10 cellular contexts compared by ENCODE assay signal in the genomic region with DNA sequence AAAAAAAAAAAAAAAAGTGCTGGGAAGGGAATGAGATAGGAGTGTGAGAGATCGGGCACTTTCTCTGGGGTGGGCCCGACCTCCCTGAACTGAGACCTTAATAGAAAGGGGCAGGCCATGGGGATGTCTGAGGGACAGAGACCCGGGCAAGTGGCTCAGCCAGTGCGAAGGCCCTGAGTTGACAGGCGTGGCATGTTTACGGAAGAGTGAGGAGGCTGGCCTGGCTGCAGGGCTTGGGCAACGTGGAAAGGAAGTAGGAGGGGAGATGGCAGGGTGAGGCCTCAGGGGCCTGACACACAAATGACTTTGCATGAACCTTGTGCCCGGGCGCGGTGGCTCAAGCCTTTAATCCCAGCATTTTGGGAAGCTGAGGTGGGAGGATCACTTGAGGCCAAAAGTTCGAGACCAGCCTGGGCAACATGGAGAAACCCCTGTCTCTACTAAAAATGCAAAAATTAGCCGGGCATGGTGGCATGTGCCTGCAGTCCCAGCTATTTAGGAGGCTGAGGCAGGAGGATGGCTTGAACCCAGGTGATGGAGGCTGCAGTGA. TPM values are rescaled to one million over a fixed set of nuclear protein-coding genes. Genes with fewer than 3 reads are reported as not detected.
A peak's percentile ranks its signal among the peaks of the same experiment; 100 is the strongest.
DNase-seq lines count a peak whose midpoint lies in the region; ATAC-seq and TF ChIP-seq lines count a peak whose summit lies in the region.
"Had no signal": no experiment of that assay in that cellular context is flagged by ENCODE, and none has a peak within 500 bp of the region (broad histone marks: within the 10 kb centered on the region; RNA-seq: fewer than 3 reads in every experiment).

No MANE protein-coding gene starts in this region.

- H3K4me3 ChIP-seq in uterus: no peak overlapping the region

- no peaks in the 10 kb centered on the region for H3K27me3 ChIP-seq in uterus

- CTCF ChIA-PET in T-cell (lab: Charles Lee): no interaction called here

- H3K9me3 ChIP-seq in uterus: no peaks in the 10 kb centered on the region

- no peaks in the 10 kb centered on the region for H3K9me3 Mint-ChIP-seq in T-cell
- no peaks in the 10 kb centered on the region for H3K9me3 Mint-ChIP-seq in stimulated activated effector memory CD8-positive, alpha-beta T cell treated with anti-CD3 and anti-CD28 coated beads, Interleukin-12 subunit alpha, Interleukin-12 subunit beta, amount 100 ng/mL, for 72 hours
- H3K9me3 Mint-ChIP-seq: activated CD4-positive, alpha-beta T cell treated with anti-CD3 and anti-CD28 coated beads, Interleukin-2, amount 10 ng/mL, durations not matched to agents 24 days and 14 days had no signal

- no peak overlapping the region for H3K27ac ChIP-seq in uterus

- TF ChIP-seq POLR2A in uterus (IDR thresholded peaks at IDR 0.05): no peak

- intact Hi-C loops in left ventricle myocardium superior (cut with micrococcal nuclease): no loop called here
- intact Hi-C loops in uterus (cut with DNase I; ENCODE audit: low total_unique reads): no loop called here

- H3K27ac Mint-ChIP-seq in T-cell: peak overlapping the region; percentile 43 to 64
- H3K27ac Mint-ChIP-seq in stimulated activated effector memory CD8-positive, alpha-beta T cell treated with anti-CD3 and anti-CD28 coated beads, Interleukin-12 subunit alpha, Interleukin-12 subunit beta, amount 100 ng/mL, for 72 hours: peak overlapping the region; percentile 17
- H3K27ac Mint-ChIP-seq: activated CD4-positive, alpha-beta T cell treated with anti-CD3 and anti-CD28 coated beads, Interleukin-2, amount 10 ng/mL, durations not matched to agents 24 days and 14 days had no signal

- no peaks in the 10 kb centered on the region for H3K36me3 ChIP-seq in uterus

- H3K4me3 Mint-ChIP-seq in T-cell: peak overlapping the region in 1 of 3 donors; percentile 35
- H3K4me3 Mint-ChIP-seq in stimulated activated effector memory CD8-positive, alpha-beta T cell treated with anti-CD3 and anti-CD28 coated beads, Interleukin-12 subunit alpha, Interleukin-12 subunit beta, amount 100 ng/mL, for 72 hours: no peak overlapping the region
- H3K4me3 Mint-ChIP-seq: activated CD4-positive, alpha-beta T cell treated with anti-CD3 and anti-CD28 coated beads, Interleukin-2, amount 10 ng/mL, durations not matched to agents 24 days and 14 days had no signal

- no peaks in the 10 kb centered on the region for H3K27me3 Mint-ChIP-seq in T-cell
- H3K27me3 Mint-ChIP-seq: activated CD4-positive, alpha-beta T cell treated with anti-CD3 and anti-CD28 coated beads, Interleukin-2, amount 10 ng/mL, durations not matched to agents 24 days and 14 days had no signal

- H3K4me1 Mint-ChIP-seq in T-cell: peaks cover 0 to 6% (median 6%) of the 10 kb centered on the region in 3 donors
- H3K4me1 Mint-ChIP-seq in stimulated activated effector memory CD8-positive, alpha-beta T cell treated with anti-CD3 and anti-CD28 coated beads, Interleukin-12 subunit alpha, Interleukin-12 subunit beta, amount 100 ng/mL, for 72 hours: peaks cover 6% of the 10 kb centered on the region

- no peaks in the 10 kb centered on the region for H3K4me1 ChIP-seq in uterus

- POLR2A ChIA-PET in T-cell (lab: Charles Lee): no interaction called here

- TF ChIP-seq CTCF in uterus (IDR thresholded peaks at IDR 0.05): no peak

- H3K36me3 Mint-ChIP-seq in T-cell: peaks cover 46% of the 10 kb centered on the region
- peaks cover 97% of the 10 kb centered on the region for H3K36me3 Mint-ChIP-seq in stimulated activated effector memory CD8-positive, alpha-beta T cell treated with anti-CD3 and anti-CD28 coated beads, Interleukin-12 subunit alpha, Interleukin-12 subunit beta, amount 100 ng/mL, for 72 hours

- DNase-seq in Kasumi-1 (lab: John Stamatoyannopoulos, UW): peak; percentile 81 to 86
- peak in 2 of 34 experiments; percentile 17 to 46 for DNase-seq in T-cell
- DNase-seq in left ventricle myocardium superior: peak; percentile 70
- no peak for DNase-seq in stimulated activated effector memory CD8-positive, alpha-beta T cell treated with anti-CD3 and anti-CD28 coated beads, Interleukin-12 subunit alpha, Interleukin-12 subunit beta, amount 100 ng/mL, for 72 hours (ENCODE audit: low spot score in 2 of 2)
- no peak for DNase-seq in NK-92 (lab: John Stamatoyannopoulos, UW; ENCODE audit: unreplicated experiment)
- no peak for DNase-seq in uterus
- DNase-seq: activated CD4-positive, alpha-beta T cell treated with anti-CD3 and anti-CD28 coated beads, Interleukin-2, amount 10 ng/mL, durations not matched to agents 24 days and 14 days; NCI-H524 treated with DMSO at 0.1 percent for 48 hours had no signal

- ATAC-seq in T-cell (replicated peaks in 1 of 4) (peak in 3 of 4 experiments; percentile 31 to 67 (median 48)), left ventricle myocardium superior (peak; percentile 71), GM18867 (IDR thresholded peaks at IDR 0.05; ENCODE audit: unreplicated experiment) (no peak)
- peak; percentile 47 for ATAC-seq in stimulated activated effector memory CD8-positive, alpha-beta T cell treated with anti-CD3 and anti-CD28 coated beads, Interleukin-12 subunit alpha, Interleukin-12 subunit beta, amount 100 ng/mL, for 72 hours

RNA-seq across cellular contexts. Expression of gene FCHO1, which starts 13.9 kb away (rescaled TPM):
- total RNA-seq in T-cell (100 to 1,000 TPM in 3 of 5 donors, 10 to 100 TPM in 2; 63.0 to 129 (median 118) TPM), left ventricle myocardium superior (0.97 TPM), uterus (1 to 10 TPM in 2 of 4 donors, under 1 TPM in 1, not detected in 1; under 0.01 to 3.8 (median 1.4) TPM)

RNA-seq across cellular contexts. Expression of gene B3GNT3, which starts 29.8 kb away (rescaled TPM):
- 1 to 10 TPM in 1 of 5 donors, under 1 TPM in 4; 0.12 to 1.2 (median 0.79) TPM for total RNA-seq in T-cell
- not detected for total RNA-seq in left ventricle myocardium superior
- 1 to 10 TPM in 1 of 4 donors, not detected in 3; 1.4 TPM for total RNA-seq in uterus
- total RNA-seq: activated CD4-positive, alpha-beta T cell treated with anti-CD3 and anti-CD28 coated beads, Interleukin-2, amount 10 ng/mL, durations not matched to agents 24 days and 14 days had no signal

RNA-seq across cellular contexts. Expression of gene MAP1S, which starts 45.9 kb away (rescaled TPM):
- total RNA-seq in T-cell (10 to 100 TPM; 32.8 to 78.5 (median 66.0) TPM), left ventricle myocardium superior (25.5 TPM), uterus (10 to 100 TPM in 3 of 4 donors, 1 to 10 TPM in 1; 6.2 to 78.7 (median 50.3) TPM)

RNA-seq across cellular contexts. Expression of gene INSL3, which starts 56.2 kb away (rescaled TPM):
- total RNA-seq in T-cell: 1 to 10 TPM; 4.3 to 8.9 (median 5.4) TPM
- not detected for total RNA-seq in left ventricle myocardium superior
- total RNA-seq in uterus: not detected
- total RNA-seq: renal cortical epithelial cell had no signal

Comparison
In these comparisons a context has a peak if more than half of its experiments do, and no peak if none do; other contexts are left out.
1. DNase-seq: peak in Kasumi-1 (2 of 2) and left ventricle myocardium superior (single experiment); none in stimulated activated effector memory CD8-positive, alpha-beta T cell treated with anti-CD3 and anti-CD28 coated beads, Interleukin-12 subunit alpha, Interleukin-12 subunit beta, amount 100 ng/mL, for 72 hours (0 of 2), NK-92 (single experiment) and uterus (0 of 2).
2. RNA of gene FCHO1, which starts 13.9 kb away (total RNA-seq): 63.0 to 129 TPM in T-cell; under 0.01 to 3.8 TPM in uterus and 0.97 TPM in left ventricle myocardium superior (single experiment); every median in the first group is over 10 times any median in the second.